ENCODE assay signal across 8 cellular contexts in the genomic region with DNA sequence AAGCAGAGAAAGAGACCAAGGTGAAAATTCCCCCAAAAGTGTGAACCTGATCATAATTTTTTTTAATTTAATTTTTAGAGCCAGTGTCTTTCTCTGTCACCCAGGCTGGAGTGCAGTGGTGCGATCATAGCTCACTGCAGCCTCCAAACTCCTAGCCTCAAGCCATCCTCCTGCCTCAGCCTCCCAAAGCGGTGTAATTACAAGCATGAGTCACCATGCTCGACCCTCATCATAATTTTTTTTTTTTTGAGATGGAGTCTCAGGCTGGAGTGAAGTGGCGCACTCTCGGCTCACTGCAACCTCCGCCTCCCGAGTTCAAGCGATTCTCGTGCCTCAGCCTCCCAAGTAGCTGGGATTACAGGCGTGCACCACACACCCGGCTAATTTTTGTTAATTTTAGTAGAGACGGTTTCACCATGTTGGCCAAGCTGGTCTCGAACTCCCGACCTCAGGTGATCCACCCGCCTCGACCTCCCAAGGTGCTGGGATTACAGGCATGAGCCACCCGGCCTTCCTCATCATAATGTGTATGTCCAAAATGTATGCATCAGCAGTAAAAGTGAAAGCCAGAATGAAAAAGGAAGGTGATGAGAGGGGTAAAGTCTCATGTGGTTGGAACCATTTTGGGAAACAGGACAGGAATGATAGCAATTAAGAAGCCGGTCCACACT. TPM values are rescaled to one million over a fixed set of nuclear protein-coding genes. Genes with fewer than 3 reads are reported as not detected.
DNase-seq lines count a peak whose midpoint lies in the region; ATAC-seq and TF ChIP-seq lines count a peak whose summit lies in the region.
"Not testable (repeated sequence)": the region's sequence is repeated elsewhere in the genome, so short reads cannot be mapped to it uniquely, and the experiment has no call there.

No MANE protein-coding gene starts in this region.

- H3K9me3 Mint-ChIP-seq in activated naive CD4-positive, alpha-beta T cell treated with anti-CD3 and anti-CD28 coated beads, Interleukin-2, amount 50 U/mL, for 24 hours; nephron progenitor cell: not testable (repeated sequence)

- not testable (repeated sequence) for H3K9me3 ChIP-seq in AG04450 (ENCODE audit: control insufficient read depth, insufficient read depth, low read length); SK-N-MC (ENCODE audit: low read depth, low read length); ectodermal cell (ENCODE audit: control insufficient read depth, low read length); iPS-18a (ENCODE audit: control insufficient read depth, low read depth, low read length)

- H3K27me3 ChIP-seq in AG04450 (ENCODE audit: control insufficient read depth, insufficient read depth, low read length); ectodermal cell (ENCODE audit: control insufficient read depth, insufficient read depth, low read length, poor library complexity, severe bottlenecking); iPS-18a (ENCODE audit: control insufficient read depth, insufficient read depth, low read length): not testable (repeated sequence)

- DNase-seq in AG04450 (ENCODE audit: low read depth, low spot score); HFF-Myc (ENCODE audit: extremely low read depth, low read depth); SK-N-MC (ENCODE audit: low read depth, low spot score); nephron progenitor cell: not testable (repeated sequence)
- peak; percentile 20 for DNase-seq in stimulated activated naive CD8-positive, alpha-beta T cell treated with anti-CD3 and anti-CD28 coated beads, Interleukin-15, Interleukin-2, amounts not matched to agents 100 U/mL and 50 U/mL, for 24 hours

- H3K4me3 ChIP-seq in AG04450 (ENCODE audit: low read depth, low read length) (peak overlapping the region; percentile 90), HFF-Myc (replicated peaks; ENCODE audit: low read depth, low read length) (peak overlapping the region; percentile 91), SK-N-MC (peak overlapping the region; percentile 93), ectodermal cell (ENCODE audit: insufficient read depth, low read depth, low read length) (peak overlapping the region; percentile 83), iPS-18a (ENCODE audit: low read length) (peak overlapping the region; percentile 98)

- POLR2A ChIA-PET in AG04450 (lab: Yijun Ruan, JAX), result interaction anchor here (0.6 to 1.4 kb wide), 9 partner anchors 9 to 532 kb away, joined by 3 to 13 read pairs (median 3); a partner anchor contains a TSS

- H3K27ac ChIP-seq in AG04450 (ENCODE audit: low read depth, low read length), result peak overlapping the region; percentile 89
- H3K27ac ChIP-seq in SK-N-MC, result peak overlapping the region; percentile 88
- not testable (repeated sequence) for H3K27ac ChIP-seq in ectodermal cell (ENCODE audit: insufficient read depth, low read depth, low read length, poor library complexity, severe bottlenecking)
- H3K27ac ChIP-seq in iPS-18a (ENCODE audit: low read length), result peak overlapping the region; percentile 92

- H3K4me3 Mint-ChIP-seq in activated naive CD4-positive, alpha-beta T cell treated with anti-CD3 and anti-CD28 coated beads, Interleukin-2, amount 50 U/mL, for 24 hours, result peak overlapping the region; percentile 97
- H3K4me3 Mint-ChIP-seq in nephron progenitor cell, result peak overlapping the region; percentile 100

- not testable (repeated sequence) for TF ChIP-seq CTCF in AG04450 (IDR thresholded peaks at IDR 0.05; ENCODE audit: low read depth, low read length); HFF-Myc (IDR thresholded peaks at IDR 0.05; ENCODE audit: low read depth, low read length, missing control alignments); nephron progenitor cell (IDR thresholded peaks at IDR 0.05)

- peak overlapping the region; percentile 100 for H3K27ac Mint-ChIP-seq in activated naive CD4-positive, alpha-beta T cell treated with anti-CD3 and anti-CD28 coated beads, Interleukin-2, amount 50 U/mL, for 24 hours
- not testable (repeated sequence) for H3K27ac Mint-ChIP-seq in nephron progenitor cell

- H3K36me3 ChIP-seq in SK-N-MC (ENCODE audit: insufficient read depth, low read length) (peaks cover 32% of the 10 kb centered on the region), iPS-18a (ENCODE audit: control insufficient read depth, low read depth, low read length) (peaks cover 26% of the 10 kb centered on the region)
- not testable (repeated sequence) for H3K36me3 ChIP-seq in ectodermal cell (ENCODE audit: control insufficient read depth, insufficient read depth, low read length)

- H3K36me3 Mint-ChIP-seq in activated naive CD4-positive, alpha-beta T cell treated with anti-CD3 and anti-CD28 coated beads, Interleukin-2, amount 50 U/mL, for 24 hours, result peaks cover 11% of the 10 kb centered on the region
- peaks cover 20% of the 10 kb centered on the region for H3K36me3 Mint-ChIP-seq in nephron progenitor cell (ENCODE audit: low read depth)

- not testable (repeated sequence) for ATAC-seq in stimulated activated naive CD8-positive, alpha-beta T cell treated with anti-CD3 and anti-CD28 coated beads, Interleukin-15, Interleukin-2, amounts not matched to agents 100 U/mL and 50 U/mL, for 24 hours

- H3K27me3 Mint-ChIP-seq in activated naive CD4-positive, alpha-beta T cell treated with anti-CD3 and anti-CD28 coated beads, Interleukin-2, amount 50 U/mL, for 24 hours; nephron progenitor cell (ENCODE audit: low read depth, poor library complexity): not testable (repeated sequence)

- peaks cover 24% of the 10 kb centered on the region for H3K4me1 Mint-ChIP-seq in activated naive CD4-positive, alpha-beta T cell treated with anti-CD3 and anti-CD28 coated beads, Interleukin-2, amount 50 U/mL, for 24 hours
- peaks cover 26% of the 10 kb centered on the region for H3K4me1 Mint-ChIP-seq in nephron progenitor cell

- CTCF ChIA-PET in AG04450 (lab: Charles Lee), result interaction anchor here (0.9 to 1.2 kb wide), 3 partner anchors 9 to 26 kb away, joined by 3 to 4 read pairs (median 3); no protein-coding TSS in a partner anchor

- H3K4me1 ChIP-seq in ectodermal cell (ENCODE audit: control insufficient read depth, insufficient read depth, low read length), result peaks cover 12% of the 10 kb centered on the region
- not testable (repeated sequence) for H3K4me1 ChIP-seq in iPS-18a (ENCODE audit: control insufficient read depth, low read depth, low read length)

- H3K9ac ChIP-seq in SK-N-MC (ENCODE audit: insufficient read length), result peak overlapping the region; percentile 97
- H3K9ac ChIP-seq in iPS-18a (ENCODE audit: low read length), result peak overlapping the region; percentile 88

- 80 to 83% methylated on average over 18 of the region's 18 CpGs for WGBS in ectodermal cell, 2 experiments

RNA-seq across cellular contexts. Expression of a gene that starts 0.6 kb away (rescaled TPM):
- 270 and 395 TPM in 2 replicates for polyA plus RNA-seq in AG04450 (2011; rRNA removed)
- polyA minus RNA-seq in AG04450 (2011; rRNA and poly(A)+ RNA removed), result 45.7 and 85.6 TPM in 2 replicates
- polyA plus RNA-seq in ectodermal cell (2013, experiment 1 of 4), result 382 TPM
- 386 TPM for polyA plus RNA-seq in ectodermal cell (2013, experiment 2 of 4)
- 286 TPM for polyA plus RNA-seq in ectodermal cell (2013, experiment 3 of 4)
- 307 TPM for polyA plus RNA-seq in ectodermal cell (2013, experiment 4 of 4)

RNA-seq across cellular contexts. Expression of a gene that starts 25.7 kb away (rescaled TPM):
- 4.3 and 5.2 TPM in 2 replicates for polyA plus RNA-seq in AG04450 (2011; rRNA removed)
- polyA minus RNA-seq in AG04450 (2011; rRNA and poly(A)+ RNA removed), result 1.5 and 1.6 TPM in 2 replicates
- polyA plus RNA-seq in ectodermal cell (2013, experiment 1 of 4), result 24.1 TPM
- polyA plus RNA-seq in ectodermal cell (2013, experiment 2 of 4), result 20.9 TPM
- 15.3 TPM for polyA plus RNA-seq in ectodermal cell (2013, experiment 3 of 4)
- 16.5 TPM for polyA plus RNA-seq in ectodermal cell (2013, experiment 4 of 4)

RNA-seq across cellular contexts. Expression of a gene that starts 32.2 kb away (rescaled TPM):
- polyA plus RNA-seq in AG04450 (2011; rRNA removed), result 3.6 and 4.1 TPM in 2 replicates
- 2.9 and 4.1 TPM in 2 replicates for polyA minus RNA-seq in AG04450 (2011; rRNA and poly(A)+ RNA removed)
- polyA plus RNA-seq in ectodermal cell (2013, experiment 1 of 4), result 3.0 TPM
- polyA plus RNA-seq in ectodermal cell (2013, experiment 2 of 4), result 2.0 TPM
- polyA plus RNA-seq in ectodermal cell (2013, experiment 3 of 4), result 2.9 TPM
- polyA plus RNA-seq in ectodermal cell (2013, experiment 4 of 4), result 2.7 TPM
